ENCODE assay signal across 12 cellular contexts in the genomic region with DNA sequence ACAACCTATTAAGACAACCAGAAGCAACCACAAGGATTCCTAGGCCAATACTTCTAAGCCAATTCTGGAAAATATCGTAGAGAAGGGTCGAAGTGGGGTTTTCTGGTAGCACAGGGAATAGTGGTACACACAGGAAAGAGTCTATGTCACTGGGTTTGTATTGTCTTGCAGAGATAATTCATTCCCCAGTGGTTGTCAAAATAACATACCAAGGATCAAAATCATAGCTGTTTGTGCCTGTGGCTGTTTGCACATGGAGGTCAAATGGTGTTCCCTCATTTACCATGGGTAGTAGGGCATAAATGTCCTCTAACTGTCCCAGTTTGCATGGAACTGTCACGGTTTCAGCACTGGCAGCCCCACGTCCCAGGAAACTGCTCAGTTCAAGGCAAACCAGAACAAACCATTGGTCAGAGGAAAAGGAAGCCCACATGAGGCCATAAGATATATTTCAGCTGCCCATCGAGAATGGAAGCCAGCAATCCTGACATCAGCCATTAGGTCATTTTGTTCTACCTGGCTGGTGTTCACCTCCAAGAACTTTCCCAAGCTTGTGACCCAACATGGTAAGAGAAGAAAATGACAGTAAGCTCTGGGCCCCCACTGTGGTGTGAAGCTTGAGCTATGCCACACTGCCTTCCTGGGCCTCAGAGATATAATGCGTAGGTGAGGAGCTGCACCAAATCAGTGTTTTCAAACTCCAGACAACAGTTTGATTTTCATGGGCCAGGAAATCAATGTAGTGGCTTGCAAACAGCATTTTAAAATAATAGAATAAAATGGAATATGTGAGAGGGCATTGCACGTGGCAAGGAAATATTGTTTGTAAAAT. TPM values are rescaled to one million over a fixed set of nuclear protein-coding genes. Genes with fewer than 3 reads are reported as not detected.
DNase-seq lines count a peak whose midpoint lies in the region; ATAC-seq, FAIRE-seq and TF ChIP-seq lines count a peak whose summit lies in the region.
"Had no signal": no experiment of that assay in that cellular context is flagged by ENCODE, and none has a peak within 500 bp of the region (broad histone marks: within the 10 kb centered on the region; RNA-seq: fewer than 3 reads in every experiment).

No MANE protein-coding gene starts in this region.

- H3K36me3 ChIP-seq in HepG2 (replicated peaks in 1 of 2; ENCODE audit: control insufficient read depth in 1 of 2, insufficient read depth in 2 of 2, low read length in 2 of 2), result no peaks in the 10 kb centered on the region
- H3K36me3 ChIP-seq in right lobe of liver, result no peaks in the 10 kb centered on the region
- no peaks in the 10 kb centered on the region for H3K36me3 ChIP-seq in PC-3 (ENCODE audit: low read depth, low read length)
- H3K36me3 ChIP-seq in K562 (ENCODE audit: control insufficient read depth, insufficient read depth, low read length), result no peaks in the 10 kb centered on the region
- no peaks in the 10 kb centered on the region for H3K36me3 ChIP-seq in sigmoid colon
- no peaks in the 10 kb centered on the region for H3K36me3 ChIP-seq in WERI-Rb-1
- H3K36me3 ChIP-seq: suprapubic skin had no signal

- POLR2A ChIA-PET in HepG2 (lab: Yijun Ruan, JAX) (no interaction called here), PC-3 (lab: Charles Lee; ENCODE audit: unreplicated experiment) (no interaction called here), K562 (lab: Yijun Ruan, JAX) (interaction anchor here (0.6 to 0.8 kb wide), 3 partner anchors 11 to 195 kb away, joined by 3 read pairs; no protein-coding TSS in a partner anchor)

- FAIRE-seq in HepG2 (lab: Jason Lieb, UNC) (no peak), K562 (lab: Jason Lieb, UNC) (no peak)

- intact Hi-C loops in HepG2 (cut with micrococcal nuclease; ENCODE audit: unreplicated experiment), result loop anchor here (10.0 kb wide), 1 partner anchor 57 kb away; the partner anchor contains the start of gene NFE2L3
- intact Hi-C loops in right lobe of liver (cut with DNase I), result loop anchor here in 1 of 2 donors (10.0 kb wide), 1 partner anchor 267 kb away; no protein-coding TSS in a partner anchor
- intact Hi-C loops in PC-3 (cut with micrococcal nuclease), result no loop called here
- intact Hi-C loops in K562 (cut with micrococcal nuclease), result no loop called here
- intact Hi-C loops in sigmoid colon (cut with DNase I), result no loop called here

- CTCF ChIA-PET in HepG2 (lab: Yijun Ruan, JAX; ENCODE audit: low intra/inter-chr PET ratio, low total read pairs) (no interaction called here), PC-3 (lab: Charles Lee) (no interaction called here), K562 (lab: Yijun Ruan, JAX; ENCODE audit: low intra/inter-chr PET ratio) (no interaction called here)

- H2AFZ ChIP-seq in HepG2 (ENCODE audit: low read length) (no peak overlapping the region), PC-3 (ENCODE audit: low read length) (no peak overlapping the region), K562 (ENCODE audit: low read depth, low read length) (peak overlapping the region; percentile 26)

- H3K27me3 Mint-ChIP-seq in type B pancreatic cell, result no peaks in the 10 kb centered on the region

- ATAC-seq in HepG2 (no peak), right lobe of liver (no peak), PC-3 (no peak), K562 (no peak)

- TF ChIP-seq CTCF in HepG2 (CRISPR knock-in tag; IDR thresholded peaks at IDR 0.05), result no peak
- TF ChIP-seq CTCF in right lobe of liver (IDR thresholded peaks at IDR 0.05), result no peak
- no peak for TF ChIP-seq CTCF in PC-3 (conservative IDR thresholded peaks at IDR 0.05; ENCODE audit: low read depth, low read length)
- no peak for TF ChIP-seq CTCF in K562 (IDR thresholded peaks at IDR 0.05 in 2 of 3, conservative IDR thresholded peaks at IDR 0.05 in 1 of 3; ENCODE audit: insufficient read depth in 2 of 3, low read depth in 1 of 3, low read length in 3 of 3)
- TF ChIP-seq CTCF in type B pancreatic cell (conservative IDR thresholded peaks at IDR 0.05), result no peak
- TF ChIP-seq CTCF in sigmoid colon (IDR thresholded peaks at IDR 0.05), result no peak
- no peak for TF ChIP-seq CTCF in WERI-Rb-1 (IDR thresholded peaks at IDR 0.05; ENCODE audit: low read depth, low read length)

- peak overlapping the region; percentile 67 for H3K27ac Mint-ChIP-seq in type B pancreatic cell

- no peaks in the 10 kb centered on the region for H3K9me3 ChIP-seq in HepG2 (ENCODE audit: low read length)
- no peaks in the 10 kb centered on the region for H3K9me3 ChIP-seq in right lobe of liver
- no peaks in the 10 kb centered on the region for H3K9me3 ChIP-seq in PC-3 (ENCODE audit: low read length)
- H3K9me3 ChIP-seq in K562 (replicated peaks; ENCODE audit: control insufficient read depth, insufficient read depth, low read depth, low read length), result no peaks in the 10 kb centered on the region
- no peaks in the 10 kb centered on the region for H3K9me3 ChIP-seq in sigmoid colon
- no peaks in the 10 kb centered on the region for H3K9me3 ChIP-seq in WERI-Rb-1 (ENCODE audit: severe bottlenecking)
- H3K9me3 ChIP-seq: suprapubic skin had no signal

- H3K79me2 ChIP-seq in HepG2 (ENCODE audit: insufficient read depth, low read length) (no peaks in the 10 kb centered on the region), PC-3 (ENCODE audit: low read length) (no peaks in the 10 kb centered on the region), K562 (ENCODE audit: control insufficient read depth, insufficient read depth, low read length) (no peaks in the 10 kb centered on the region)

- H3K4me1 ChIP-seq in HepG2 (ENCODE audit: insufficient read depth, low read length) (peaks cover 24% of the 10 kb centered on the region), right lobe of liver (no peaks in the 10 kb centered on the region), PC-3 (ENCODE audit: insufficient read depth, low read length) (peaks cover 7% of the 10 kb centered on the region; the same call in 1 of the 2 replicates), K562 (replicated peaks in 1 of 2; ENCODE audit: control insufficient read depth in 2 of 2, insufficient read depth in 2 of 2, low read length in 2 of 2) (peaks cover 0 to 3% of the 10 kb centered on the region in 2 experiments; a peak in 3 of 5 replicates), sigmoid colon (no peaks in the 10 kb centered on the region)
- H3K4me1 ChIP-seq: suprapubic skin had no signal

- no peaks in the 10 kb centered on the region for H3F3A ChIP-seq in PC-3 (ENCODE audit: low read length, unreplicated experiment)

- TF ChIP-seq POLR2A in HepG2 (IDR thresholded peaks at IDR 0.05; ENCODE audit: insufficient read depth in 1 of 2, low read depth in 2 of 2, low read length in 2 of 2) (no peak), right lobe of liver (IDR thresholded peaks at IDR 0.05) (no peak), K562 (conservative IDR thresholded peaks at IDR 0.05) (no peak), sigmoid colon (IDR thresholded peaks at IDR 0.05) (no peak)

- no peak overlapping the region for H3K4me3 Mint-ChIP-seq in type B pancreatic cell

- H3K27ac ChIP-seq in HepG2 (ENCODE audit: extremely low read length, insufficient read depth, low read length) (no peak overlapping the region), right lobe of liver (no peak overlapping the region), PC-3 (ENCODE audit: low read length) (no peak overlapping the region), K562 (ENCODE audit: extremely low read depth, low read depth, low read length) (no peak overlapping the region; the same call in 2 of the 3 replicates), sigmoid colon (no peak overlapping the region), WERI-Rb-1 (no peak overlapping the region)
- H3K27ac ChIP-seq: suprapubic skin had no signal

- H3K9me1 ChIP-seq in K562 (ENCODE audit: control insufficient read depth, insufficient read depth, low read length), result no peaks in the 10 kb centered on the region

- H4K20me1 ChIP-seq in HepG2 (ENCODE audit: insufficient read depth, low read length), result no peaks in the 10 kb centered on the region
- no peaks in the 10 kb centered on the region for H4K20me1 ChIP-seq in PC-3 (ENCODE audit: low read length)
- no peaks in the 10 kb centered on the region for H4K20me1 ChIP-seq in K562 (replicated peaks; ENCODE audit: control insufficient read depth, insufficient read depth, low read length)

- H3K4me3 ChIP-seq in HepG2 (replicated peaks in 1 of 3; ENCODE audit: insufficient read depth in 1 of 3, low read depth in 2 of 3, low read length in 3 of 3) (no peak overlapping the region), right lobe of liver (no peak overlapping the region), PC-3 (ENCODE audit: low read length) (no peak overlapping the region), K562 (no peak overlapping the region), sigmoid colon (no peak overlapping the region), WERI-Rb-1 (ENCODE audit: low read depth, low read length) (no peak overlapping the region)
- H3K4me3 ChIP-seq: suprapubic skin had no signal

- in situ Hi-C loops in HepG2 (cut with HindIII; ENCODE audit: extremely low pct_ligation_motif_present, low pct_unique_long_range_greater_than_20kb) (loop anchor here (10.0 to 25.0 kb wide), 3 partner anchors 87 to 1064 kb away; partner anchors contain the start of genes HOXA10, HOXA3, HOXA7 and HOXA9), K562 (cut with MboI) (loop anchor here (25.0 kb wide), 2 partner anchors 564 to 1064 kb away; partner anchors contain the start of genes HOXA10, HOXA3, HOXA7 and HOXA9)

- 0 out of 5 replicates have a peak, but pooled peaks cover 0 to 3% of the 10 kb centered on the region in 2 experiments for H3K27me3 ChIP-seq in HepG2 (ENCODE audit: control insufficient read depth in 1 of 2, insufficient read depth in 2 of 2, low read length in 2 of 2)
- no peaks in the 10 kb centered on the region for H3K27me3 ChIP-seq in right lobe of liver
- H3K27me3 ChIP-seq in PC-3 (ENCODE audit: low read length), result no peaks in the 10 kb centered on the region
- no peaks in the 10 kb centered on the region; a peak in 1 of 5 replicates for H3K27me3 ChIP-seq in K562 (ENCODE audit: control insufficient read depth in 2 of 2, insufficient read depth in 2 of 2, low read length in 2 of 2)
- no peaks in the 10 kb centered on the region for H3K27me3 ChIP-seq in sigmoid colon
- no peaks in the 10 kb centered on the region for H3K27me3 ChIP-seq in WERI-Rb-1 (ENCODE audit: insufficient read depth, low read depth, severe bottlenecking)
- H3K27me3 ChIP-seq: suprapubic skin had no signal

- no peaks in the 10 kb centered on the region for H3K36me3 Mint-ChIP-seq in type B pancreatic cell

- no peaks in the 10 kb centered on the region for H3K9me2 ChIP-seq in PC-3 (replicated peaks; ENCODE audit: low read length)

- TF ChIP-seq EP300 in HepG2 (IDR thresholded peaks at IDR 0.05; ENCODE audit: low read depth in 2 of 2, low read length in 2 of 2) (no peak), HepG2 (CRISPR knock-in tag; IDR thresholded peaks at IDR 0.05; ENCODE audit: borderline replicate concordance) (no peak), K562 (IDR thresholded peaks at IDR 0.05; ENCODE audit: low read length) (no peak), sigmoid colon (IDR thresholded peaks at IDR 0.05) (no peak)

- DNase-seq in HepG2 (ENCODE audit: low spot score), result no peak
- no peak for DNase-seq in right lobe of liver
- peak; percentile 31 for DNase-seq in PC-3
- DNase-seq in K562 (ENCODE audit: extremely low read depth in 1 of 4, low spot score in 3 of 4), result no peak
- DNase-seq in type B pancreatic cell (ENCODE audit: extremely low spot score, unreplicated experiment), result no peak
- no peak for DNase-seq in sigmoid colon
- DNase-seq in HK-2 (ENCODE audit: unreplicated experiment), result no peak
- no peak for DNase-seq in WERI-Rb-1
- DNase-seq: DMS79 treated with DMSO at 0.1 percent for 48 hours, NCI-H2029, NCI-H526 treated with DMSO at 0.1 percent for 48 hours had no signal

- TF ChIP-seq RAD21 in HepG2 (CRISPR knock-in tag; IDR thresholded peaks at IDR 0.05) (no peak), K562 (CRISPR knock-in tag; conservative IDR thresholded peaks at IDR 0.05 in 1 of 2, IDR thresholded peaks at IDR 0.05 in 1 of 2) (no peak)

- H3K9me3 Mint-ChIP-seq in type B pancreatic cell, result no peaks in the 10 kb centered on the region

- peaks cover 21% of the 10 kb centered on the region for H3K4me1 Mint-ChIP-seq in type B pancreatic cell (ENCODE audit: unreplicated experiment)

- H3K9ac ChIP-seq in HepG2 (ENCODE audit: insufficient read depth, low read depth, low read length), result no peak overlapping the region
- H3K9ac ChIP-seq in PC-3 (ENCODE audit: low read length), result no peak overlapping the region
- no peak overlapping the region for H3K9ac ChIP-seq in K562 (ENCODE audit: insufficient read depth in 1 of 2, low read depth in 2 of 2, low read length in 2 of 2)

- BruUV-seq in HepG2 (replicated peaks; lab: Mats Ljungman, UMichigan), result no TSS peak
- no TSS peak for BruUV-seq in PC-3 (replicated peaks; lab: Mats Ljungman, UMichigan)
- no TSS peak for BruUV-seq in K562 (replicated peaks; lab: Mats Ljungman, UMichigan)

- H3K4me2 ChIP-seq in HepG2 (ENCODE audit: low read depth, low read length), result 0 out of 2 replicates have a peak overlapping the region, but pooled peaks have one; percentile 12
- H3K4me2 ChIP-seq in PC-3 (ENCODE audit: low read length), result no peak overlapping the region
- H3K4me2 ChIP-seq in K562 (ENCODE audit: insufficient read depth, low read length), result no peak overlapping the region

- 33% methylated on average over 7 of the region's 7 CpGs for WGBS in HepG2 (ENCODE audit: low lambda C conversion rate)
- 86% methylated on average over 7 of the region's 7 CpGs for WGBS in right lobe of liver (ENCODE audit: insufficient coverage, low coverage, low lambda C conversion rate, missing lambda C conversion rate)
- 31% methylated on average over 5 of the region's 7 CpGs for WGBS in K562 (ENCODE audit: insufficient coverage, low coverage, missing lambda C conversion rate)
- 87 to 95% methylated on average over 7 of the region's 7 CpGs for WGBS in sigmoid colon, 2 donors

RNA-seq across cellular contexts. Expression of gene NFE2L3, which starts 53.9 kb away (rescaled TPM):
- 8.8 and 19.4 TPM in 2 replicates for total RNA-seq in HepG2 (2016; rRNA removed; fragmentation: Illumina TruSeq; extraction: Trizol)
- total RNA-seq in HepG2 (2016; cell fraction: cytosol; rRNA removed; fragmentation: Illumina TruSeq; extraction: Trizol; ENCODE audit: low read depth), result 0.53 and 1.2 TPM in 2 replicates
- 9.2 and 13.8 TPM in 2 replicates for total RNA-seq in HepG2 (2016; cell fraction: insoluble cytoplasmic fraction; rRNA removed; fragmentation: Illumina TruSeq; extraction: Trizol)
- 2.0 and 3.5 TPM in 2 replicates for total RNA-seq in HepG2 (2016; cell fraction: membrane; rRNA removed; fragmentation: Illumina TruSeq; extraction: Trizol)
- 13.7 and 26.6 TPM in 2 replicates for total RNA-seq in HepG2 (2016; cell fraction: nucleus; rRNA removed; fragmentation: Illumina TruSeq; extraction: Trizol)
- 8.9 and 11.4 TPM in 2 replicates for polyA plus RNA-seq in HepG2 (2011; rRNA removed)
- polyA plus RNA-seq in HepG2 (2011; cell fraction: cytosol; rRNA removed), result 4.1 and 7.8 TPM in 2 replicates
- 1.6 and 2.1 TPM in 2 replicates for polyA plus RNA-seq in HepG2 (2011; cell fraction: nucleus; rRNA removed)
- polyA plus RNA-seq in HepG2 (2012), result 10.7 and 12.2 TPM in 2 replicates
- polyA plus RNA-seq in HepG2 (2016; cell fraction: cytosol; fragmentation: Illumina TruSeq; extraction: Trizol; ENCODE audit: low read depth), result 0.64 and 0.67 TPM in 2 replicates
- 8.0 and 8.2 TPM in 2 replicates for polyA plus RNA-seq in HepG2 (2016; cell fraction: insoluble cytoplasmic fraction; fragmentation: Illumina TruSeq; extraction: Trizol; ENCODE audit: low read depth)
- 1.1 and 1.3 TPM in 2 replicates for polyA plus RNA-seq in HepG2 (2016; cell fraction: membrane; fragmentation: Illumina TruSeq; extraction: Trizol; ENCODE audit: low read depth)
- polyA plus RNA-seq in HepG2 (2016; cell fraction: nucleus; fragmentation: Illumina TruSeq; extraction: Trizol; ENCODE audit: insufficient read depth, low read depth), result 19.6 and 24.6 TPM in 2 replicates
- 0.07 and 5.9 TPM in 2 replicates for polyA minus RNA-seq in HepG2 (2011; rRNA and poly(A)+ RNA removed; ENCODE audit: low replicate concordance)
- polyA minus RNA-seq in HepG2 (2011; cell fraction: cytosol; rRNA and poly(A)+ RNA removed), result 7.8 and 8.8 TPM in 2 replicates
- polyA minus RNA-seq in HepG2 (2011; cell fraction: nucleus; rRNA and poly(A)+ RNA removed), result 3.7 and 7.1 TPM in 2 replicates
- 1 to 10 TPM in 2 of 6 experiments, under 1 TPM in 4; 0.13 to 2.0 (median 0.54) TPM for total RNA-seq in right lobe of liver
- 40.0 and 45.2 TPM in 2 replicates for total RNA-seq in PC-3 (2014; rRNA removed)
- total RNA-seq in K562 (2011; cell fraction: chromatin; rRNA removed; ENCODE audit: low replicate concordance), result 6.9 and 15.2 TPM in 2 replicates
- total RNA-seq in K562 (2011; cell fraction: nucleolus; rRNA removed), result 7.7 and 8.9 TPM in 2 replicates
- 12.5 and 15.0 TPM in 2 replicates for total RNA-seq in K562 (2011; cell fraction: nucleoplasm; rRNA removed)
- 9.1 and 14.1 TPM in 2 replicates for total RNA-seq in K562 (2014; rRNA removed)
- 16.2 and 17.0 TPM in 2 replicates for total RNA-seq in K562 (2014; rRNA removed; fragmentation: Illumina TruSeq; extraction: Trizol)
- 14.3 and 15.2 TPM in 2 replicates for total RNA-seq in K562 (2015; rRNA removed; fragmentation: Illumina TruSeq; extraction: Trizol)
- total RNA-seq in K562 (2021), result 11.8 and 12.2 TPM in 2 replicates
- 12.4 and 13.7 TPM in 2 replicates for polyA plus RNA-seq in K562 (2011; rRNA removed)
- 4.6 and 7.2 TPM in 2 replicates for polyA plus RNA-seq in K562 (2011; cell fraction: cytosol; rRNA removed)
- 3.7 and 7.1 TPM in 2 replicates for polyA plus RNA-seq in K562 (2011; cell fraction: nucleus; rRNA removed)
- 7.3 and 11.7 TPM in 2 replicates for polyA plus RNA-seq in K562 (2012)
- 14.4 and 16.9 TPM in 2 replicates for polyA plus RNA-seq in K562 (2014; fragmentation: Illumina TruSeq; extraction: Trizol)
- 1 to 10 TPM; 2.9 to 4.8 TPM for polyA plus RNA-seq in K562 (2014; fragmentation: Nextera tagmentation; extraction: Ambion mirVana)
- polyA plus RNA-seq in K562 (2014; rRNA removed), result 9.5 and 10.7 TPM in 2 replicates
- polyA minus RNA-seq in K562 (2011; rRNA and poly(A)+ RNA removed), result 14.4 and 20.7 TPM in 2 replicates
- 3.3 and 5.5 TPM in 2 replicates for polyA minus RNA-seq in K562 (2011; cell fraction: cytosol; rRNA and poly(A)+ RNA removed)
- polyA minus RNA-seq in K562 (2011; cell fraction: nucleus; rRNA and poly(A)+ RNA removed), result 4.0 and 13.1 TPM in 2 replicates
- total RNA-seq in type B pancreatic cell (ENCODE audit: low replicate concordance), result 6.5 and 10.5 TPM in 2 replicates
- total RNA-seq in sigmoid colon, result 1 to 10 TPM in 3 of 4 donors, under 1 TPM in 1; 0.55 to 2.1 (median 1.7) TPM
- polyA plus RNA-seq in sigmoid colon, result 10 to 100 TPM in 1 of 3 donors, 1 to 10 TPM in 1, under 1 TPM in 1; 0.60 to 15.0 (median 2.3) TPM

Comparison
In these comparisons a context has a peak if more than half of its experiments do, and no peak if none do; other contexts are left out.
1. Of the 241 proteins assayed by ChIP-seq in both HepG2 and K562: peak only in HepG2: none; only in K562: ATF7; in both: PRDM10; in neither: 239.